ENCODE assay signal across 9 cellular contexts in the genomic region with DNA sequence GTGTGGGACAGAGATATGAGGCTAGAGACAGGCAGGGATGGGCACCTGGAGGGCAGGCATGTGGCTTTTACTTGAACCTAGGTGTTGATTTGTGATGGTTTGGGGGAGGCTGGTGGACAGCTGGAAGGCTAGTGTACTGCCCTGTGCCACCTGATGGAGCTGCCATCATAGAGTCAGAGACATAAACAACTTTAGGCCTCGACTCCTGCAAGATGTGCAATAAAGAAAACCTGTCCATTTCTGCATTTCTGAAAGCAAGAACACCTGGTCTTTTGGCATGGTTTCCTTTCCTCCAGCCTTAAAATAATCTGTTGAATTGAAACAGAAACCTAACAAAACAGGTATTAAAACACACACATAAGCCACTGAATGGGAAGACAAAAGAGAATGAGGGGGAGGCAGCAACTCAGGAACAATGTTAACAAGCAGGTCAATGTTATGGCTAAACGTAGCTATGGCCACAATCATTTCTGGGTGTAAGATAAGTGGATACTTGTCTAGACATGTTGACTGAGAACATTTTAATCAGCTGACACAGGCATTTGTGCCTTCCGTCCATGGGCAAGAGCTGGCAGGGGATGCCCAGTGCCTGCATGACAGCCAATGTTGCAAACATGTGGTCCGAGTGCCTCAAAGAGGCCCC.
A peak's percentile ranks its signal among the peaks of the same experiment; 100 is the strongest.
DNase-seq lines count a peak whose midpoint lies in the region; ATAC-seq and TF ChIP-seq lines count a peak whose summit lies in the region.
"Had no signal": no experiment of that assay in that cellular context is flagged by ENCODE, and none has a peak within 500 bp of the region (broad histone marks: within the 10 kb centered on the region; RNA-seq: fewer than 3 reads in every experiment).

No MANE protein-coding gene starts in this region.

- H3K27ac ChIP-seq in effector memory CD4-positive, alpha-beta T cell (ENCODE audit: insufficient read depth, low read length, poor library complexity, severe bottlenecking): no peak overlapping the region
- H3K27ac ChIP-seq: VCaP had no signal

- peak overlapping the region; percentile 25; the same call in 1 of the 2 replicates for H3K4me3 ChIP-seq in GM08714 (ENCODE audit: low read length)
- no peak overlapping the region for H3K4me3 ChIP-seq in cardiac fibroblast (replicated peaks in 1 of 2; ENCODE audit: low read depth in 2 of 2, low read length in 2 of 2)
- no peak overlapping the region for H3K4me3 ChIP-seq in effector memory CD4-positive, alpha-beta T cell (ENCODE audit: insufficient read depth, low read depth, low read length, poor library complexity, severe bottlenecking)

- H3K27me3 ChIP-seq in effector memory CD4-positive, alpha-beta T cell (replicated peaks; ENCODE audit: control insufficient read depth, insufficient read depth, low read length, poor library complexity, severe bottlenecking): no peaks in the 10 kb centered on the region

- ATAC-seq in GM21423 (IDR thresholded peaks at IDR 0.05; ENCODE audit: unreplicated experiment) (peak; percentile 74), HG03558 (IDR thresholded peaks at IDR 0.05; ENCODE audit: extremely low read depth, unreplicated experiment) (peak; percentile 72)

- H3K4me1 ChIP-seq in effector memory CD4-positive, alpha-beta T cell (ENCODE audit: control insufficient read depth, insufficient read depth, low read length, poor library complexity, severe bottlenecking): no peaks in the 10 kb centered on the region

- TF ChIP-seq CTCF in cardiac fibroblast (IDR thresholded peaks at IDR 0.05; ENCODE audit: low read depth, low read length): no peak

- no peaks in the 10 kb centered on the region for H3K36me3 ChIP-seq in effector memory CD4-positive, alpha-beta T cell (ENCODE audit: control insufficient read depth, insufficient read depth, low read length)

- H3K9me3 ChIP-seq in effector memory CD4-positive, alpha-beta T cell (ENCODE audit: control insufficient read depth, low read length): no peaks in the 10 kb centered on the region

- DNase-seq in cardiac fibroblast (ENCODE audit: low read depth in 2 of 2): peak; percentile 39 to 78
- DNase-seq in effector memory CD4-positive, alpha-beta T cell: no peak
- DNase-seq in hypothalamus (lab: John Stamatoyannopoulos, UW): no peak
- no peak for DNase-seq in LoVo (ENCODE audit: low spot score)
- DNase-seq in activated effector memory CD4-positive, alpha-beta T cell treated with Interleukin-2 at 50 U/mL for 16 hours: no peak

Comparison
In these comparisons a context has a peak if more than half of its experiments do, and no peak if none do; other contexts are left out.
1. DNase-seq: peak in cardiac fibroblast (2 of 2); none in effector memory CD4-positive, alpha-beta T cell (0 of 3), hypothalamus (0 of 51), LoVo (single experiment) and activated effector memory CD4-positive, alpha-beta T cell treated with Interleukin-2 at 50 U/mL for 16 hours (single experiment).